18 cellular contexts compared by ENCODE assay signal in the genomic region with DNA sequence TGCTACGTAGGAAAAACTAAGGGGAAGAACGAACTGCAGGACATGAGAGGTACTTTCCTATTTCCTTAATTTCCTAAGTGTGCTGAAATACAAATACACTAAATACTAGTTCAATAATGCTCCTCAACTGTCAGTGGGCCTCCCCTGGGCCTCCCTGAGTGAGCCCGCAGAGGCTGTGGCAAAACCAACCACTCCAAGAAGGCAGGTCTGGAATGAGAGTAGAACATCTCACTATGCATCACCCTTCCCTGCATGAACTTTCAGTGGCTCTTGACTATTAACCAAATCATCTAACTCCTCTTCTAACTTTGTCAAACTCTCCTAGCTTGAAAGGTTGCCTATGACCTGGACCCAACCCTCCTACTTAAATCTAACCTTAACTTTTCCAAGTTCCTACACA.
"Had no signal": no experiment of that assay in that cellular context is flagged by ENCODE, and none has a peak within 500 bp of the region (broad histone marks: within the 10 kb centered on the region; RNA-seq: fewer than 3 reads in every experiment).

No MANE protein-coding gene starts in this region.

- ATAC-seq: foreskin keratinocyte, right lobe of liver had no signal

- H3K4me1 Mint-ChIP-seq: nephron had no signal

- H3K27me3 Mint-ChIP-seq: naive B cell, type B pancreatic cell had no signal

- DNase-seq: colonic mucosa; dermis blood vessel endothelial cell; foreskin keratinocyte; immature natural killer cell; kidney; left cardiac atrium; left ventricle myocardium superior; mesendoderm; naive B cell; right lobe of liver; stimulated activated CD4-positive, alpha-beta T cell treated with anti-CD3 and anti-CD28 coated beads, Interleukin-4, amount 100 ng/mL, for 4 hours; stimulated activated naive CD4-positive, alpha-beta T cell treated with Interleukin-2 at 50 U/mL for 16 hours had no signal

- H3K36me3 ChIP-seq: colonic mucosa, prostate gland, right lobe of liver had no signal

- H3K4me3 Mint-ChIP-seq: immature natural killer cell, naive B cell, nephron, type B pancreatic cell had no signal

- H3K27ac ChIP-seq: colonic mucosa, foreskin keratinocyte, parathyroid adenoma, prostate gland, right lobe of liver had no signal

- H3K27ac Mint-ChIP-seq: immature natural killer cell, naive B cell, nephron, type B pancreatic cell had no signal

- H3K4me3 ChIP-seq: colonic mucosa, lung, prostate gland, right lobe of liver had no signal

- H3K27me3 ChIP-seq: colonic mucosa, foreskin keratinocyte, right lobe of liver had no signal

- H3K9me3 Mint-ChIP-seq: immature natural killer cell, naive B cell, nephron, type B pancreatic cell had no signal

- H3K4me1 ChIP-seq: colonic mucosa, parathyroid adenoma, prostate gland had no signal

- H3K9ac ChIP-seq: parathyroid adenoma had no signal

- FAIRE-seq: kidney, urothelium cell line had no signal

- H2AFZ ChIP-seq: parathyroid adenoma had no signal

- H3K9me3 ChIP-seq: colonic mucosa, prostate gland, right lobe of liver had no signal

- H3K79me2 ChIP-seq: parathyroid adenoma had no signal
